10 cellular contexts compared by ENCODE assay signal in genomic region chr7:104160375-104160774, GRCh38. TPM values are rescaled to one million over a fixed set of nuclear protein-coding genes. Genes with fewer than 3 reads are reported as not detected.
A peak's percentile ranks its signal among the peaks of the same experiment; 100 is the strongest.
DNase-seq lines count a peak whose midpoint lies in the region; ATAC-seq, FAIRE-seq and TF ChIP-seq lines count a peak whose summit lies in the region.
"Had no signal": no experiment of that assay in that cellular context is flagged by ENCODE, and none has a peak within 500 bp of the region (broad histone marks: within the 10 kb centered on the region; RNA-seq: fewer than 3 reads in every experiment).

No MANE protein-coding gene starts in this region.

- no peaks in the 10 kb centered on the region for H3K27me3 ChIP-seq in uterus
- H3K27me3 ChIP-seq in gastroesophageal sphincter = no peaks in the 10 kb centered on the region

- TF ChIP-seq CTCF in natural killer cell (IDR thresholded peaks at IDR 0.05) = peak; percentile 33
- peak; percentile 79 for TF ChIP-seq CTCF in OCI-LY7 (conservative IDR thresholded peaks at IDR 0.05; ENCODE audit: low read length)
- TF ChIP-seq CTCF in fibroblast of mammary gland (conservative IDR thresholded peaks at IDR 0.05; ENCODE audit: control insufficient read depth, insufficient read depth, low read depth, low read length) = peak; percentile 34
- TF ChIP-seq CTCF in uterus (IDR thresholded peaks at IDR 0.05) = peak; percentile 10 to 27 (median 16)
- TF ChIP-seq CTCF in gastroesophageal sphincter (IDR thresholded peaks at IDR 0.05) = peak in 2 of 4 experiments; percentile 24 to 29

- H3K27me3 Mint-ChIP-seq in natural killer cell (ENCODE audit: low read depth in 2 of 2) = no peaks in the 10 kb centered on the region
- no peaks in the 10 kb centered on the region for H3K27me3 Mint-ChIP-seq in natural killer cell treated with Interleukin-12 subunit alpha and Interleukin-12 subunit beta and Interleukin-15 and Interleukin-18, amount 100 ng/mL, for 72 hours

- H4K20me1 ChIP-seq in OCI-LY7 (ENCODE audit: insufficient read depth, low read length) = 0 out of 2 replicates have a peak, but pooled peaks cover 5% of the 10 kb centered on the region

- no peak for TF ChIP-seq EP300 in gastroesophageal sphincter (IDR thresholded peaks at IDR 0.05)

- H3K4me1 ChIP-seq in OCI-LY7 (ENCODE audit: insufficient read depth, low read length, poor library complexity, severe bottlenecking) (no peaks in the 10 kb centered on the region), uterus (no peaks in the 10 kb centered on the region), gastroesophageal sphincter (no peaks in the 10 kb centered on the region)

- H3K9me3 Mint-ChIP-seq in natural killer cell = no peaks in the 10 kb centered on the region
- no peaks in the 10 kb centered on the region for H3K9me3 Mint-ChIP-seq in natural killer cell treated with Interleukin-12 subunit alpha and Interleukin-12 subunit beta and Interleukin-15 and Interleukin-18, amount 100 ng/mL, for 72 hours

- POLR2A ChIA-PET in OCI-LY7 (lab: Charles Lee) = interaction anchor here (0.8 kb wide), 1 partner anchor 9 kb away, joined by 3 read pairs; no protein-coding TSS in a partner anchor

- intact Hi-C loops in natural killer cell (cut with micrococcal nuclease) (no loop called here), OCI-LY7 (cut with micrococcal nuclease; ENCODE audit: unreplicated experiment) (loop anchor here (5.0 kb wide), 1 partner anchor 588 kb away; no protein-coding TSS in a partner anchor), uterus (cut with DNase I; ENCODE audit: low total_unique reads) (no loop called here)

- no peak overlapping the region for H3K4me2 ChIP-seq in OCI-LY7 (ENCODE audit: low read length)

- no peak overlapping the region for H3K4me3 Mint-ChIP-seq in natural killer cell
- no peak overlapping the region for H3K4me3 Mint-ChIP-seq in natural killer cell treated with Interleukin-12 subunit alpha and Interleukin-12 subunit beta and Interleukin-15 and Interleukin-18, amount 100 ng/mL, for 72 hours

- H3K36me3 ChIP-seq in OCI-LY7 (ENCODE audit: insufficient read depth, low read length) = peaks cover 62% of the 10 kb centered on the region
- H3K36me3 ChIP-seq in uterus = no peaks in the 10 kb centered on the region
- H3K36me3 ChIP-seq in gastroesophageal sphincter = peaks cover 0 to 30% of the 10 kb centered on the region in 2 donors

- peaks cover 6% of the 10 kb centered on the region for H3K36me3 Mint-ChIP-seq in natural killer cell
- no peaks in the 10 kb centered on the region for H3K36me3 Mint-ChIP-seq in natural killer cell treated with Interleukin-12 subunit alpha and Interleukin-12 subunit beta and Interleukin-15 and Interleukin-18, amount 100 ng/mL, for 72 hours

- H3K4me1 Mint-ChIP-seq in natural killer cell = no peaks in the 10 kb centered on the region
- no peaks in the 10 kb centered on the region for H3K4me1 Mint-ChIP-seq in natural killer cell treated with Interleukin-12 subunit alpha and Interleukin-12 subunit beta and Interleukin-15 and Interleukin-18, amount 100 ng/mL, for 72 hours (ENCODE audit: low read depth in 2 of 2)

- H3K27ac ChIP-seq in OCI-LY7 (ENCODE audit: low read depth, low read length, poor library complexity, severe bottlenecking) = no peak overlapping the region
- no peak overlapping the region for H3K27ac ChIP-seq in uterus
- no peak overlapping the region for H3K27ac ChIP-seq in gastroesophageal sphincter

- TF ChIP-seq POLR2A in uterus (IDR thresholded peaks at IDR 0.05) (no peak), GM12891 (IDR thresholded peaks at IDR 0.05; ENCODE audit: low read depth, low read length) (no peak), gastroesophageal sphincter (IDR thresholded peaks at IDR 0.05) (no peak)

- H3K9me2 ChIP-seq in OCI-LY7 (ENCODE audit: insufficient read depth, low read length) = no peaks in the 10 kb centered on the region

- no peak for DNase-seq in natural killer cell
- DNase-seq in natural killer cell treated with Interleukin-12 subunit alpha and Interleukin-12 subunit beta and Interleukin-15 and Interleukin-18, amount 100 ng/mL, for 72 hours (ENCODE audit: low spot score) = no peak
- DNase-seq in OCI-LY7 (ENCODE audit: low spot score) = peak; percentile 13
- DNase-seq in fibroblast of mammary gland (ENCODE audit: low read depth) = peak; percentile 41
- no peak for DNase-seq in uterus
- DNase-seq in GM12891 (ENCODE audit: insufficient read length, low spot score) = no peak
- DNase-seq in stimulated activated CD4-positive, alpha-beta T cell treated with anti-CD3 and anti-CD28 coated beads, Interleukin-4, amount 100 ng/mL, for 24 hours = no peak
- DNase-seq: activated CD8-positive, alpha-beta memory T cell treated with anti-CD3 and anti-CD28 coated beads, Interleukin-2, amount 50 U/mL, for 4 hours; islet precursor cell had no signal

- no peak for ATAC-seq in natural killer cell
- ATAC-seq in natural killer cell treated with Interleukin-12 subunit alpha and Interleukin-12 subunit beta and Interleukin-15 and Interleukin-18, amount 100 ng/mL, for 72 hours = no peak
- ATAC-seq in gastroesophageal sphincter = no peak

- no TSS peak for BruUV-seq in OCI-LY7 (replicated peaks; lab: Mats Ljungman, UMichigan)

- no peaks in the 10 kb centered on the region for H3K9me3 ChIP-seq in OCI-LY7 (ENCODE audit: low read length)
- H3K9me3 ChIP-seq in uterus = no peaks in the 10 kb centered on the region
- H3K9me3 ChIP-seq in gastroesophageal sphincter = no peaks in the 10 kb centered on the region

- CTCF ChIA-PET in OCI-LY7 (lab: Charles Lee; ENCODE audit: unreplicated experiment) = no interaction called here

- no peak for FAIRE-seq in GM12891 (lab: Jason Lieb, UNC)

- H3K79me2 ChIP-seq in OCI-LY7 (ENCODE audit: insufficient read depth, low read depth, low read length) = no peaks in the 10 kb centered on the region

- H3K4me3 ChIP-seq in OCI-LY7 (ENCODE audit: low read depth, low read length, poor library complexity, severe bottlenecking) (no peak overlapping the region), fibroblast of mammary gland (ENCODE audit: control insufficient read depth, low read depth, low read length) (no peak overlapping the region), uterus (no peak overlapping the region), gastroesophageal sphincter (no peak overlapping the region)

- no peak overlapping the region for H2AFZ ChIP-seq in OCI-LY7 (ENCODE audit: low read length)

- H3K27ac Mint-ChIP-seq in natural killer cell = no peak overlapping the region
- H3K27ac Mint-ChIP-seq in natural killer cell treated with Interleukin-12 subunit alpha and Interleukin-12 subunit beta and Interleukin-15 and Interleukin-18, amount 100 ng/mL, for 72 hours = no peak overlapping the region

TF ChIP-seq in GM12891, 5 proteins besides CTCF, POLR2A, EP300 and RAD21:
- TF ChIP-seq POLR2AphosphoS5 (IDR thresholded peaks at IDR 0.05; ENCODE audit: low read depth, low read length) (no peak), SPI1 (IDR thresholded peaks at IDR 0.05; ENCODE audit: low read depth, low read length) (no peak), TAF1 (IDR thresholded peaks at IDR 0.05; ENCODE audit: low read depth, low read length) (no peak), PAX5 (IDR thresholded peaks at IDR 0.05; ENCODE audit: insufficient read depth, low read length, severe bottlenecking) (no peak), POU2F2 (IDR thresholded peaks at IDR 0.05; ENCODE audit: low read depth, low read length) (no peak)
TF ChIP-seq in GM12891: peak in this region for 0.

RNA-seq across cellular contexts. Expression of gene ORC5, which starts 47.4 kb away (rescaled TPM):
- total RNA-seq in natural killer cell = 10 to 100 TPM in 2 of 3 donors, 1 to 10 TPM in 1; 7.3 to 13.6 (median 11.8) TPM
- total RNA-seq in natural killer cell treated with Interleukin-12 subunit alpha and Interleukin-12 subunit beta and Interleukin-15 and Interleukin-18, amount 100 ng/mL, for 72 hours = 10 to 100 TPM; 24.7 to 35.7 TPM
- 25.2 and 54.8 TPM in 2 replicates for total RNA-seq in OCI-LY7 (2014; rRNA removed; shearing (Covaris generic))
- 29.5 and 33.1 TPM in 2 replicates for total RNA-seq in OCI-LY7 (2022)
- total RNA-seq in uterus = 10 to 100 TPM; 18.5 to 61.9 (median 31.9) TPM
- 15.8 TPM for polyA plus RNA-seq in GM12891 (2012; ENCODE audit: low read depth, missing spikeins)
- 10 to 100 TPM; 18.3 to 45.3 (median 30.3) TPM for total RNA-seq in gastroesophageal sphincter

Comparison
In these comparisons a context has a peak if more than half of its experiments do, and no peak if none do; other contexts are left out.
1. DNase-seq: peak in OCI-LY7 (single experiment) and fibroblast of mammary gland (single experiment); none in natural killer cell (single experiment), natural killer cell treated with Interleukin-12 subunit alpha and Interleukin-12 subunit beta and Interleukin-15 and Interleukin-18, amount 100 ng/mL, for 72 hours (single experiment), uterus (0 of 2), GM12891 (single experiment) and stimulated activated CD4-positive, alpha-beta T cell treated with anti-CD3 and anti-CD28 coated beads, Interleukin-4, amount 100 ng/mL, for 24 hours (single experiment).